In genomic region chr19:41323023-41323422, GRCh38 we compare ENCODE assay signal across 1 cellular context.
TF ChIP-seq lines count a peak whose summit lies in the region.

No MANE protein-coding gene starts in this region.

TF ChIP-seq in K562, 482 proteins besides CTCF, POLR2A, EP300 and RAD21 (continued from another document and continues in another):
- no peak for TF ChIP-seq ASH1L (IDR thresholded peaks at IDR 0.05; ENCODE audit: borderline replicate concordance, low read depth, partially characterized antibody)
- no peak for TF ChIP-seq NELFE (IDR thresholded peaks at IDR 0.05; ENCODE audit: insufficient read depth, insufficient read length)
- no peak for TF ChIP-seq BDP1 (IDR thresholded peaks at IDR 0.05; ENCODE audit: insufficient read depth, insufficient read length)
- no peak for TF ChIP-seq NRF1 (conservative IDR thresholded peaks at IDR 0.05 in 1 of 2, IDR thresholded peaks at IDR 0.05 in 1 of 2)
- TF ChIP-seq ESRRA (IDR thresholded peaks at IDR 0.05; ENCODE audit: borderline replicate concordance, low read depth) = no peak
- no peak for TF ChIP-seq ZNF318 (IDR thresholded peaks at IDR 0.05; ENCODE audit: borderline replicate concordance in 1 of 2, low read depth in 1 of 2)
- TF ChIP-seq ZNF609 (CRISPR knock-in tag; IDR thresholded peaks at IDR 0.05; ENCODE audit: borderline replicate concordance) = no peak
- TF ChIP-seq ZBTB33 (CRISPR knock-in tag; IDR thresholded peaks at IDR 0.05) = no peak
- no peak for TF ChIP-seq CEBPB (tag; IDR thresholded peaks at IDR 0.05)
- TF ChIP-seq HNRNPUL1 (IDR thresholded peaks at IDR 0.05; ENCODE audit: low read length) = no peak
- TF ChIP-seq ZNF79 (CRISPR knock-in tag; IDR thresholded peaks at IDR 0.05; ENCODE audit: low read depth) = no peak
- TF ChIP-seq CAMTA2 (CRISPR knock-in tag; conservative IDR thresholded peaks at IDR 0.05) = no peak
- no peak for TF ChIP-seq LEF1 (IDR thresholded peaks at IDR 0.05)
- no peak for TF ChIP-seq DPF2 (IDR thresholded peaks at IDR 0.05)
- TF ChIP-seq ZFX (CRISPR knock-in tag; IDR thresholded peaks at IDR 0.05) = peak; percentile 45; the same call in 1 of the 2 replicates
- TF ChIP-seq DEAF1 (CRISPR knock-in tag; IDR thresholded peaks at IDR 0.05) = no peak
- no peak for TF ChIP-seq ZNF655 (CRISPR knock-in tag; IDR thresholded peaks at IDR 0.05)
- TF ChIP-seq PKNOX1 (IDR thresholded peaks at IDR 0.05) = peak; percentile 65
- no peak for TF ChIP-seq ZNF830 (CRISPR knock-in tag; IDR thresholded peaks at IDR 0.05)
- TF ChIP-seq PCBP2 (IDR thresholded peaks at IDR 0.05; ENCODE audit: low read depth, low read length, poor library complexity, severe bottlenecking) = no peak
- no peak; the same call in 1 of the 2 replicates for TF ChIP-seq TOE1 (IDR thresholded peaks at IDR 0.05; ENCODE audit: borderline replicate concordance)
- no peak for TF ChIP-seq TOE1 (CRISPR knock-in tag; IDR thresholded peaks at IDR 0.05; ENCODE audit: borderline replicate concordance, low read depth)
- no peak for TF ChIP-seq NFIC (IDR thresholded peaks at IDR 0.05)
- TF ChIP-seq ILK (tag; IDR thresholded peaks at IDR 0.05; ENCODE audit: borderline replicate concordance, low read depth) = no peak
- TF ChIP-seq ZNF384 (IDR thresholded peaks at IDR 0.05; ENCODE audit: low read depth, low read length) = no peak
- TF ChIP-seq MYBL2 (IDR thresholded peaks at IDR 0.05; ENCODE audit: low read depth) = no peak
- no peak for TF ChIP-seq MYBL2 (CRISPR knock-in tag; IDR thresholded peaks at IDR 0.05; ENCODE audit: borderline replicate concordance)
- TF ChIP-seq CBX8 (IDR thresholded peaks at IDR 0.05; ENCODE audit: borderline replicate concordance, extremely low read depth, low read depth, low read length, poor library complexity, severe bottlenecking) = no peak
- no peak for TF ChIP-seq CHD1 (IDR thresholded peaks at IDR 0.05; ENCODE audit: low read length)
- no peak for TF ChIP-seq CBX3 (IDR thresholded peaks at IDR 0.05; ENCODE audit: borderline replicate concordance in 1 of 2, low read length in 2 of 2)
- no peak for TF ChIP-seq MCM5 (IDR thresholded peaks at IDR 0.05; ENCODE audit: low read depth)
- peak; percentile 14; the same call in 1 of the 2 replicates for TF ChIP-seq THRB (CRISPR knock-in tag; conservative IDR thresholded peaks at IDR 0.05)
- no peak for TF ChIP-seq RBM34 (IDR thresholded peaks at IDR 0.05; ENCODE audit: borderline replicate concordance, insufficient read depth, low read length)
- 0 out of 2 replicates have a peak, but pooled peaks have one; percentile 3 for TF ChIP-seq CBFA2T2 (conservative IDR thresholded peaks at IDR 0.05)
- no peak; the same call in 1 of the 2 replicates for TF ChIP-seq SUPT5H (IDR thresholded peaks at IDR 0.05)
- TF ChIP-seq ELK3 (CRISPR knock-in tag; IDR thresholded peaks at IDR 0.05) = no peak
- no peak for TF ChIP-seq NFXL1 (CRISPR knock-in tag; IDR thresholded peaks at IDR 0.05)
- no peak for TF ChIP-seq ZNF239 (CRISPR knock-in tag; IDR thresholded peaks at IDR 0.05)
